9 cellular contexts compared by ENCODE assay signal in genomic region chr3:36648241-36649034, GRCh38.
DNase-seq lines count a peak whose midpoint lies in the region; ATAC-seq and TF ChIP-seq lines count a peak whose summit lies in the region.
"Had no signal": no experiment of that assay in that cellular context is flagged by ENCODE, and none has a peak within 500 bp of the region (broad histone marks: within the 10 kb centered on the region; RNA-seq: fewer than 3 reads in every experiment).

No MANE protein-coding gene starts in this region.

- H3K4me2 ChIP-seq in PC-9: peak overlapping the region; percentile 60
- H3K4me2 ChIP-seq in Karpas-422 (ENCODE audit: low read depth, low read length, poor library complexity, severe bottlenecking): no peak overlapping the region

- CTCF ChIA-PET in PC-9 (lab: Charles Lee): no interaction called here

- intact Hi-C loops in PC-9 (cut with micrococcal nuclease; ENCODE audit: unreplicated experiment): loop anchor here (1.0 to 5.0 kb wide), 2 partner anchors 29 to 49 kb away; no protein-coding TSS in a partner anchor
- intact Hi-C loops in left lung (cut with DNase I): no loop called here

- DNase-seq in PC-9: peak; percentile 22 to 93
- DNase-seq in left lung: no peak
- no peak for DNase-seq in naive thymus-derived CD8-positive, alpha-beta T cell
- DNase-seq in NK-92 (lab: John Stamatoyannopoulos, UW; ENCODE audit: unreplicated experiment): no peak
- no peak for DNase-seq in nucleus accumbens (lab: John Stamatoyannopoulos, UW)
- no peak for DNase-seq in Karpas-422
- DNase-seq: activated CD4-positive, alpha-beta memory T cell treated with anti-CD3 and anti-CD28 coated beads for 36 hours had no signal

- POLR2A ChIA-PET in PC-9 (lab: Charles Lee; ENCODE audit: unreplicated experiment): no interaction called here
- POLR2A ChIA-PET in naive thymus-derived CD8-positive, alpha-beta T cell (lab: Charles Lee): no interaction called here

- H3K27ac ChIP-seq in PC-9: peak overlapping the region; percentile 95
- no peak overlapping the region for H3K27ac ChIP-seq in left lung
- H3K27ac ChIP-seq in Karpas-422 (ENCODE audit: low read length): no peak overlapping the region

- peaks cover 22% of the 10 kb centered on the region for H3F3A ChIP-seq in PC-9 (ENCODE audit: insufficient read depth, low read depth)

- H2AFZ ChIP-seq in PC-9: peak overlapping the region; percentile 29; the same call in 1 of the 2 replicates
- H2AFZ ChIP-seq in Karpas-422 (ENCODE audit: low read length): no peak overlapping the region

- H4K20me1 ChIP-seq in PC-9 (ENCODE audit: insufficient read depth) (no peaks in the 10 kb centered on the region), Karpas-422 (ENCODE audit: insufficient read depth, low read depth, low read length) (no peaks in the 10 kb centered on the region)

- H3K4me1 Mint-ChIP-seq in naive thymus-derived CD8-positive, alpha-beta T cell: no peaks in the 10 kb centered on the region

- peaks cover 0 to 1% (median 0%) of the 10 kb centered on the region in 3 donors for H3K36me3 Mint-ChIP-seq in naive thymus-derived CD8-positive, alpha-beta T cell
- H3K36me3 Mint-ChIP-seq: activated CD4-positive, alpha-beta memory T cell treated with anti-CD3 and anti-CD28 coated beads for 36 hours had no signal

- H3K79me2 ChIP-seq in PC-9 (ENCODE audit: low read depth) (no peaks in the 10 kb centered on the region), Karpas-422 (ENCODE audit: low read length) (no peaks in the 10 kb centered on the region)

- peak overlapping the region; percentile 2; the same call in 1 of the 2 replicates for H3K4me3 ChIP-seq in PC-9
- H3K4me3 ChIP-seq in left lung: no peak overlapping the region
- no peak overlapping the region for H3K4me3 ChIP-seq in Karpas-422 (ENCODE audit: low read length)

- H3K9me3 Mint-ChIP-seq in naive thymus-derived CD8-positive, alpha-beta T cell: peaks cover 0 to under 1% (median 0%) of the 10 kb centered on the region in 9 donors
- H3K9me3 Mint-ChIP-seq: activated CD4-positive, alpha-beta memory T cell treated with anti-CD3 and anti-CD28 coated beads for 36 hours had no signal

- no peak overlapping the region for H3K9ac ChIP-seq in Karpas-422 (ENCODE audit: low read length)

- H3K9me2 ChIP-seq in PC-9 (ENCODE audit: insufficient read depth) (no peaks in the 10 kb centered on the region), Karpas-422 (replicated peaks; ENCODE audit: insufficient read depth, low read length) (no peaks in the 10 kb centered on the region)

- H3K9me3 ChIP-seq in PC-9 (ENCODE audit: insufficient read depth, low read depth): no peaks in the 10 kb centered on the region; the same call in 1 of the 2 replicates
- no peaks in the 10 kb centered on the region for H3K9me3 ChIP-seq in left lung
- H3K9me3 ChIP-seq in Karpas-422 (ENCODE audit: low read length): no peaks in the 10 kb centered on the region

- no TSS peak for BruUV-seq in PC-9 (replicated peaks; lab: Mats Ljungman, UMichigan)

- H3K27ac Mint-ChIP-seq in naive thymus-derived CD8-positive, alpha-beta T cell: no peak overlapping the region
- H3K27ac Mint-ChIP-seq: activated CD4-positive, alpha-beta memory T cell treated with anti-CD3 and anti-CD28 coated beads for 36 hours had no signal

- peaks cover 12 to 59% (median 31%) of the 10 kb centered on the region in 5 donors for H3K27me3 Mint-ChIP-seq in naive thymus-derived CD8-positive, alpha-beta T cell

- H3K4me1 ChIP-seq in PC-9 (replicated peaks; ENCODE audit: insufficient read depth) (peaks cover 34% of the 10 kb centered on the region), left lung (no peaks in the 10 kb centered on the region), Karpas-422 (ENCODE audit: low read length) (no peaks in the 10 kb centered on the region)

- no peak for TF ChIP-seq CTCF in PC-9 (conservative IDR thresholded peaks at IDR 0.05)
- no peak for TF ChIP-seq CTCF in left lung (IDR thresholded peaks at IDR 0.05)

- H3K4me3 Mint-ChIP-seq in naive thymus-derived CD8-positive, alpha-beta T cell: no peak overlapping the region
- H3K4me3 Mint-ChIP-seq: activated CD4-positive, alpha-beta memory T cell treated with anti-CD3 and anti-CD28 coated beads for 36 hours had no signal

- no peaks in the 10 kb centered on the region for H3K36me3 ChIP-seq in PC-9 (ENCODE audit: low read depth)
- H3K36me3 ChIP-seq in left lung: no peaks in the 10 kb centered on the region
- no peaks in the 10 kb centered on the region for H3K36me3 ChIP-seq in Karpas-422 (ENCODE audit: insufficient read depth, low read length)

- no peaks in the 10 kb centered on the region for H3K27me3 ChIP-seq in PC-9 (ENCODE audit: insufficient read depth, low read depth)
- H3K27me3 ChIP-seq in left lung: no peaks in the 10 kb centered on the region
- H3K27me3 ChIP-seq in Karpas-422 (ENCODE audit: low read length): no peaks in the 10 kb centered on the region

- peak; percentile 90 for ATAC-seq in GM18502 (IDR thresholded peaks at IDR 0.05; ENCODE audit: poor library complexity, unreplicated experiment)
- ATAC-seq in HG02678 (IDR thresholded peaks at IDR 0.05; ENCODE audit: unreplicated experiment): peak; percentile 76
- peak; percentile 74 for ATAC-seq in left lung
- ATAC-seq in naive thymus-derived CD8-positive, alpha-beta T cell: no peak

Comparison
In these comparisons a context has a peak if more than half of its experiments do, and no peak if none do; other contexts are left out.
1. ATAC-seq: peak in GM18502 (single experiment), HG02678 (single experiment) and left lung (single experiment); none in naive thymus-derived CD8-positive, alpha-beta T cell (0 of 2).
2. DNase-seq: peak in PC-9 (2 of 2); none in left lung (0 of 2), naive thymus-derived CD8-positive, alpha-beta T cell (0 of 10), NK-92 (single experiment), nucleus accumbens (0 of 56) and Karpas-422 (single experiment).